In genomic region chr7:40223451-40224112, GRCh38 we compare ENCODE assay signal across 29 cellular contexts.
A peak's percentile ranks its signal among the peaks of the same experiment; 100 is the strongest.
DNase-seq lines count a peak whose midpoint lies in the region; ATAC-seq and TF ChIP-seq lines count a peak whose summit lies in the region.
"Had no signal": no experiment of that assay in that cellular context is flagged by ENCODE, and none has a peak within 500 bp of the region (broad histone marks: within the 10 kb centered on the region; RNA-seq: fewer than 3 reads in every experiment).

No MANE protein-coding gene starts in this region.

- no peaks in the 10 kb centered on the region for H3K27me3 Mint-ChIP-seq in osteocyte (ENCODE audit: unreplicated experiment)
- H3K27me3 Mint-ChIP-seq: activated CD8-positive, alpha-beta T cell treated with anti-CD3 and anti-CD28 coated beads for 36 hours; activated naive CD4-positive, alpha-beta T cell treated with anti-CD3 and anti-CD28 coated beads, Interleukin-2, amount 50 U/mL, for 24 hours; memory B cell; type B pancreatic cell had no signal

- DNase-seq in AG10803 (ENCODE audit: low read depth) (peak; percentile 9), astrocyte of the spinal cord (ENCODE audit: low read depth, low spot score) (peak; percentile 29), iris pigment epithelial cell (ENCODE audit: low read depth) (peak; percentile 45), osteocyte (ENCODE audit: extremely low spot score, unreplicated experiment) (no peak), cortex of kidney (lab: John Stamatoyannopoulos, UW) (no peak), NCI-H1048 (lab: John Stamatoyannopoulos, UW) (no peak)
- DNase-seq: activated CD4-positive, CD25-positive, alpha-beta regulatory T cell treated with anti-CD3 and anti-CD28 coated beads, Interleukin-2, amount 50 U/mL, for 72 hours; activated CD8-positive, alpha-beta T cell treated with anti-CD3 and anti-CD28 coated beads for 36 hours; central memory CD4-positive, alpha-beta T cell; DMS153; dorsolateral prefrontal cortex; glutamatergic neuron; NCI-H1436 treated with DMSO at 0.1 percent for 48 hours; NCI-H510A treated with DMSO at 0.1 percent for 48 hours; NK-92 treated with Interleukin-12 subunit alpha and Interleukin-12 subunit beta, amount 100 ng/mL, for 24 hours; PC-9; psoas muscle; SJCRH30; small intestine; stimulated activated CD4-positive, alpha-beta T cell treated with anti-CD3 and anti-CD28 coated beads, Interleukin-1b, Interleukin-23, amount 100 ng/mL, for 48 hours; T-helper 1 cell had no signal

- peak overlapping the region; percentile 93 for H3K27ac Mint-ChIP-seq in osteocyte (ENCODE audit: unreplicated experiment)
- H3K27ac Mint-ChIP-seq: activated CD8-positive, alpha-beta T cell treated with anti-CD3 and anti-CD28 coated beads for 36 hours; activated naive CD4-positive, alpha-beta T cell treated with anti-CD3 and anti-CD28 coated beads, Interleukin-2, amount 50 U/mL, for 24 hours; activated T-helper 2 cell treated with anti-CD3 and anti-CD28 coated beads, Interferon-gamma antibody, Interleukin-2, Interleukin-4, amounts not matched to agents 10 μg/mL and 5 μg/mL and 100 μg/mL, durations not matched to agents 14 hours and 24 hours and 36 hours; GM23338; memory B cell; type B pancreatic cell had no signal

- no peaks in the 10 kb centered on the region for H3K9me3 Mint-ChIP-seq in osteocyte (ENCODE audit: unreplicated experiment)
- H3K9me3 Mint-ChIP-seq: activated CD8-positive, alpha-beta T cell treated with anti-CD3 and anti-CD28 coated beads for 36 hours; activated naive CD4-positive, alpha-beta T cell treated with anti-CD3 and anti-CD28 coated beads, Interleukin-2, amount 50 U/mL, for 24 hours; activated T-helper 2 cell treated with anti-CD3 and anti-CD28 coated beads, Interferon-gamma antibody, Interleukin-2, Interleukin-4, amounts not matched to agents 10 μg/mL and 5 μg/mL and 100 μg/mL, durations not matched to agents 14 hours and 24 hours and 36 hours; type B pancreatic cell had no signal

- H3K4me3 ChIP-seq in AG10803 (ENCODE audit: low read length) (no peak overlapping the region), astrocyte of the spinal cord (ENCODE audit: low read depth, low read length) (no peak overlapping the region)
- H3K4me3 ChIP-seq: BLaER1, dorsolateral prefrontal cortex, GM23338, PC-9, psoas muscle, SJCRH30 had no signal

- no peak for TF ChIP-seq CTCF in AG10803 (conservative IDR thresholded peaks at IDR 0.05; ENCODE audit: low read length)
- no peak for TF ChIP-seq CTCF in astrocyte of the spinal cord (IDR thresholded peaks at IDR 0.05; ENCODE audit: low read depth, low read length)
- TF ChIP-seq CTCF in osteocyte (IDR thresholded peaks at IDR 0.05) = no peak

- peak overlapping the region; percentile 12 for H3K4me3 Mint-ChIP-seq in osteocyte (ENCODE audit: unreplicated experiment)
- H3K4me3 Mint-ChIP-seq: activated CD8-positive, alpha-beta T cell treated with anti-CD3 and anti-CD28 coated beads for 36 hours; activated naive CD4-positive, alpha-beta T cell treated with anti-CD3 and anti-CD28 coated beads, Interleukin-2, amount 50 U/mL, for 24 hours; GM23338; memory B cell; type B pancreatic cell had no signal

- in situ Hi-C loops in astrocyte of the spinal cord (cut with HindIII; ENCODE audit: low sequenced_read_pairs) = no loop called here

- ATAC-seq in GM19467 (IDR thresholded peaks at IDR 0.05; ENCODE audit: unreplicated experiment) (no peak), GM18868 (IDR thresholded peaks at IDR 0.05; ENCODE audit: unreplicated experiment) (no peak)
- ATAC-seq: activated CD8-positive, alpha-beta T cell treated with anti-CD3 and anti-CD28 coated beads for 36 hours; GM23338; psoas muscle had no signal

- H3K36me3 Mint-ChIP-seq in osteocyte (ENCODE audit: unreplicated experiment) = peaks cover 10% of the 10 kb centered on the region
- H3K36me3 Mint-ChIP-seq: memory B cell had no signal

- peaks cover 60% of the 10 kb centered on the region for H3K4me1 Mint-ChIP-seq in osteocyte (ENCODE audit: unreplicated experiment)
- H3K4me1 Mint-ChIP-seq: activated naive CD4-positive, alpha-beta T cell treated with anti-CD3 and anti-CD28 coated beads, Interleukin-2, amount 50 U/mL, for 24 hours; GM23338; memory B cell had no signal

Comparison
In these comparisons a context has a peak if more than half of its experiments do, and no peak if none do; other contexts are left out.
1. DNase-seq: peak in AG10803 (single experiment), astrocyte of the spinal cord (single experiment) and iris pigment epithelial cell (single experiment); none in osteocyte (single experiment), cortex of kidney (single experiment) and NCI-H1048 (single experiment).